Comparison of ENCODE assay signal across 29 cellular contexts in genomic region chr16:58933186-58933585, GRCh38.
"Had no signal": no experiment of that assay in that cellular context is flagged by ENCODE, and none has a peak within 500 bp of the region (broad histone marks: within the 10 kb centered on the region; RNA-seq: fewer than 3 reads in every experiment).

No MANE protein-coding gene starts in this region.

- H3K4me1 Mint-ChIP-seq: stimulated activated effector memory CD8-positive, alpha-beta T cell treated with anti-CD3 and anti-CD28 coated beads, Interleukin-12 subunit alpha, Interleukin-12 subunit beta, amount 100 ng/mL, for 72 hours; stimulated activated memory B cell treated with anti-CD40 and anti-IgM and Interleukin-4, amounts not matched to agents 10 μg/mL and 1 μg/mL and 100 μg/mL, for 72 hours; stimulated activated naive B cell treated with anti-CD40 and anti-IgM and Interleukin-4, amounts not matched to agents 10 μg/mL and 1 μg/mL and 100 μg/mL, for 72 hours; stimulated activated naive CD8-positive, alpha-beta T cell treated with anti-CD3 and anti-CD28 coated beads, Interleukin-15, amount 100 ng/mL, for 72 hours had no signal

- H3K27ac Mint-ChIP-seq: stimulated activated effector memory CD8-positive, alpha-beta T cell treated with anti-CD3 and anti-CD28 coated beads, Interleukin-12 subunit alpha, Interleukin-12 subunit beta, amount 100 ng/mL, for 72 hours; stimulated activated memory B cell treated with anti-CD40 and anti-IgM and Interleukin-4, amounts not matched to agents 10 μg/mL and 1 μg/mL and 100 μg/mL, for 72 hours; stimulated activated naive B cell treated with anti-CD40 and anti-IgM and Interleukin-4, amounts not matched to agents 10 μg/mL and 1 μg/mL and 100 μg/mL, for 72 hours; stimulated activated naive CD8-positive, alpha-beta T cell treated with anti-CD3 and anti-CD28 coated beads, Interleukin-15, amount 100 ng/mL, for 72 hours; stimulated activated naive CD8-positive, alpha-beta T cell treated with anti-CD3 and anti-CD28 coated beads, Interleukin-15, Interleukin-2, amounts not matched to agents 100 ng/mL and 50 ng/mL, for 24 hours; type B pancreatic cell had no signal

- H3K36me3 ChIP-seq: stomach, suprapubic skin, thoracic aorta, thyroid gland, tibial artery, tibial nerve, transverse colon, upper lobe of left lung, upper lobe of right lung, uterus, vagina had no signal

- DNase-seq: stimulated activated CD4-positive, alpha-beta T cell treated with anti-CD3 and anti-CD28 coated beads, Interleukin-2, amount 100 ng/mL, for 48 hours; stimulated activated CD4-positive, alpha-beta T cell treated with anti-CD3 and anti-CD28 coated beads, Interleukin-4, amount 100 ng/mL, for 1 hour; stimulated activated CD4-positive, alpha-beta T cell treated with anti-CD3 and anti-CD28 coated beads, Interleukin-4, amount 100 ng/mL, for 24 hours; stimulated activated CD4-positive, alpha-beta T cell treated with anti-CD3 and anti-CD28 coated beads, Interleukin-4, amount 100 ng/mL, for 4 hours; stimulated activated CD8-positive, alpha-beta memory T cell treated with anti-CD3 and anti-CD28 coated beads, Interleukin-4, amount 100 ng/mL, for 48 hours; stimulated activated naive B cell treated with anti-CD40 and anti-IgM and Interleukin-4, amounts not matched to agents 10 μg/mL and 1 μg/mL and 100 μg/mL, for 72 hours; stimulated activated naive CD4-positive, alpha-beta T cell; stimulated activated naive CD4-positive, alpha-beta T cell treated with Interleukin-2 at 50 U/mL for 16 hours; stimulated activated naive CD8-positive, alpha-beta T cell treated with anti-CD3 and anti-CD28 coated beads, Interleukin-15, amount 100 ng/mL, for 72 hours; stimulated activated naive CD8-positive, alpha-beta T cell treated with anti-CD3 and anti-CD28 coated beads, Interleukin-15, Interleukin-2, amounts not matched to agents 100 U/mL and 50 U/mL, for 24 hours; stomach; substantia nigra; testis; thyroid gland; tibial artery; transverse colon; trophoblast cell; upper lobe of left lung; upper lobe of right lung; uterus had no signal

- H3K4me3 ChIP-seq: stomach, suprapubic skin, testis, thoracic aorta, thyroid gland, tibial artery, tibial nerve, transverse colon, upper lobe of left lung, upper lobe of right lung, uterus, vagina had no signal

- H3K4me1 ChIP-seq: suprapubic skin, testis, thyroid gland, tibial artery, tibial nerve, transverse colon, upper lobe of left lung, upper lobe of right lung, uterus, vagina had no signal

- ATAC-seq: stimulated activated effector memory CD8-positive, alpha-beta T cell treated with anti-CD3 and anti-CD28 coated beads, Interleukin-12 subunit alpha, Interleukin-12 subunit beta, amount 100 ng/mL, for 72 hours; stimulated activated memory B cell treated with anti-CD40 and anti-IgM and Interleukin-4, amounts not matched to agents 10 μg/mL and 1 μg/mL and 100 μg/mL, for 72 hours; stimulated activated naive B cell treated with anti-CD40 and anti-IgM and Interleukin-4, amounts not matched to agents 10 μg/mL and 1 μg/mL and 100 μg/mL, for 72 hours; stimulated activated naive CD8-positive, alpha-beta T cell treated with anti-CD3 and anti-CD28 coated beads, Interleukin-15, amount 100 ng/mL, for 72 hours; stimulated activated naive CD8-positive, alpha-beta T cell treated with anti-CD3 and anti-CD28 coated beads, Interleukin-15, Interleukin-2, amounts not matched to agents 100 U/mL and 50 U/mL, for 24 hours; upper lobe of right lung had no signal

- H3K27ac ChIP-seq: stomach, suprapubic skin, testis, thoracic aorta, thyroid gland, tibial artery, tibial nerve, transverse colon, upper lobe of left lung, upper lobe of right lung, uterus, vagina had no signal

- H3K27me3 ChIP-seq: stomach, suprapubic skin, testis, thyroid gland, tibial artery, tibial nerve, transverse colon, upper lobe of left lung, upper lobe of right lung, uterus, vagina had no signal

- H3K4me3 Mint-ChIP-seq: stimulated activated effector memory CD8-positive, alpha-beta T cell treated with anti-CD3 and anti-CD28 coated beads, Interleukin-12 subunit alpha, Interleukin-12 subunit beta, amount 100 ng/mL, for 72 hours; stimulated activated memory B cell treated with anti-CD40 and anti-IgM and Interleukin-4, amounts not matched to agents 10 μg/mL and 1 μg/mL and 100 μg/mL, for 72 hours; stimulated activated naive B cell treated with anti-CD40 and anti-IgM and Interleukin-4, amounts not matched to agents 10 μg/mL and 1 μg/mL and 100 μg/mL, for 72 hours; stimulated activated naive CD8-positive, alpha-beta T cell treated with anti-CD3 and anti-CD28 coated beads, Interleukin-15, amount 100 ng/mL, for 72 hours; stimulated activated naive CD8-positive, alpha-beta T cell treated with anti-CD3 and anti-CD28 coated beads, Interleukin-15, Interleukin-2, amounts not matched to agents 100 ng/mL and 50 ng/mL, for 24 hours; type B pancreatic cell had no signal

- H3K36me3 Mint-ChIP-seq: stimulated activated effector memory CD8-positive, alpha-beta T cell treated with anti-CD3 and anti-CD28 coated beads, Interleukin-12 subunit alpha, Interleukin-12 subunit beta, amount 100 ng/mL, for 72 hours; stimulated activated memory B cell treated with anti-CD40 and anti-IgM and Interleukin-4, amounts not matched to agents 10 μg/mL and 1 μg/mL and 100 μg/mL, for 72 hours; stimulated activated naive B cell treated with anti-CD40 and anti-IgM and Interleukin-4, amounts not matched to agents 10 μg/mL and 1 μg/mL and 100 μg/mL, for 72 hours; type B pancreatic cell had no signal

- FAIRE-seq: urothelium cell line had no signal

- H3K9me3 ChIP-seq: suprapubic skin, testis, thyroid gland, tibial artery, transverse colon, upper lobe of right lung, uterus, vagina had no signal

- H3K27me3 Mint-ChIP-seq: stimulated activated memory B cell treated with anti-CD40 and anti-IgM and Interleukin-4, amounts not matched to agents 10 μg/mL and 1 μg/mL and 100 μg/mL, for 72 hours; stimulated activated naive B cell treated with anti-CD40 and anti-IgM and Interleukin-4, amounts not matched to agents 10 μg/mL and 1 μg/mL and 100 μg/mL, for 72 hours; stimulated activated naive CD8-positive, alpha-beta T cell treated with anti-CD3 and anti-CD28 coated beads, Interleukin-15, amount 100 ng/mL, for 72 hours; stimulated activated naive CD8-positive, alpha-beta T cell treated with anti-CD3 and anti-CD28 coated beads, Interleukin-15, Interleukin-2, amounts not matched to agents 100 ng/mL and 50 ng/mL, for 24 hours; type B pancreatic cell had no signal
